ENCODE assay signal across 20 cellular contexts in genomic region chr22:22214819-22215329, GRCh38. TPM values are rescaled to one million over a fixed set of nuclear protein-coding genes. Genes with fewer than 3 reads are reported as not detected.
"Had no signal": no experiment of that assay in that cellular context is flagged by ENCODE, and none has a peak within 500 bp of the region (broad histone marks: within the 10 kb centered on the region; RNA-seq: fewer than 3 reads in every experiment).

No MANE protein-coding gene starts in this region.

- ATAC-seq: left colon had no signal

- H3K36me3 Mint-ChIP-seq: immature natural killer cell, neural progenitor cell had no signal

- DNase-seq: activated CD4-positive, CD25-positive, alpha-beta regulatory T cell treated with anti-CD3 and anti-CD28 coated beads, Interleukin-2, amount 50 U/mL, for 72 hours; activated naive CD4-positive, alpha-beta T cell treated with anti-CD3 and anti-CD28 coated beads for 36 hours; dermis blood vessel endothelial cell; immature natural killer cell; left colon; sigmoid colon; spleen; stimulated activated CD4-positive, alpha-beta T cell treated with anti-CD3 and anti-CD28 coated beads, Interleukin-1b, Interleukin-23, amount 100 ng/mL, for 48 hours; T1000; uterus had no signal

- H3K4me3 Mint-ChIP-seq: activated naive CD4-positive, alpha-beta T cell treated with anti-CD3 and anti-CD28 coated beads for 36 hours; activated T-helper 17 cell treated with anti-CD3 and anti-CD28 coated beads, Interleukin-2, amount 50 U/mL, for 72 hours; immature natural killer cell; neural progenitor cell had no signal

- H3K4me1 ChIP-seq: neural progenitor cell, parathyroid adenoma, sigmoid colon, uterus had no signal

- H3K4me3 ChIP-seq: lung, neural progenitor cell, sigmoid colon, spleen, uterus had no signal

- H3K4me1 Mint-ChIP-seq: immature natural killer cell, neural progenitor cell had no signal

- H3K9ac ChIP-seq: neural progenitor cell, parathyroid adenoma had no signal

- H3K9me3 Mint-ChIP-seq: activated naive CD4-positive, alpha-beta T cell treated with anti-CD3 and anti-CD28 coated beads for 36 hours; activated T-helper 17 cell treated with anti-CD3 and anti-CD28 coated beads, Interleukin-2, amount 50 U/mL, for 72 hours; immature natural killer cell; neural progenitor cell had no signal

- H3K27me3 Mint-ChIP-seq: activated T-helper 17 cell treated with anti-CD3 and anti-CD28 coated beads, Interleukin-2, amount 50 U/mL, for 72 hours had no signal

- H3K36me3 ChIP-seq: neural progenitor cell, sigmoid colon, spleen, uterus had no signal

- H2AFZ ChIP-seq: neural progenitor cell, parathyroid adenoma had no signal

- H3K9me3 ChIP-seq: sigmoid colon, spleen, uterus had no signal

- H3K27ac ChIP-seq: epithelial cell of prostate, neural progenitor cell, parathyroid adenoma, sigmoid colon, uterus had no signal

- H3K79me2 ChIP-seq: parathyroid adenoma had no signal

- H3K27ac Mint-ChIP-seq: activated naive CD4-positive, alpha-beta T cell treated with anti-CD3 and anti-CD28 coated beads for 36 hours; activated T-helper 17 cell treated with anti-CD3 and anti-CD28 coated beads, Interleukin-2, amount 50 U/mL, for 72 hours; immature natural killer cell had no signal

- H3K27me3 ChIP-seq: uterus had no signal

- H3K4me2 ChIP-seq: neural progenitor cell had no signal

RNA-seq across cellular contexts. Expression of gene VPREB1, which starts 29.7 kb away (rescaled TPM):
- total RNA-seq: activated naive CD4-positive, alpha-beta T cell treated with anti-CD3 and anti-CD28 coated beads for 36 hours; activated T-helper 17 cell treated with anti-CD3 and anti-CD28 coated beads, Interleukin-2, amount 50 U/mL, for 72 hours; astrocyte; bronchial epithelial cell; chondrocyte; dermis blood vessel endothelial cell; fibroblast of lung; frontal cortex; left colon; lung; sigmoid colon; spleen had no signal
